Comparison of ENCODE assay signal across 10 cellular contexts in the genomic region with DNA sequence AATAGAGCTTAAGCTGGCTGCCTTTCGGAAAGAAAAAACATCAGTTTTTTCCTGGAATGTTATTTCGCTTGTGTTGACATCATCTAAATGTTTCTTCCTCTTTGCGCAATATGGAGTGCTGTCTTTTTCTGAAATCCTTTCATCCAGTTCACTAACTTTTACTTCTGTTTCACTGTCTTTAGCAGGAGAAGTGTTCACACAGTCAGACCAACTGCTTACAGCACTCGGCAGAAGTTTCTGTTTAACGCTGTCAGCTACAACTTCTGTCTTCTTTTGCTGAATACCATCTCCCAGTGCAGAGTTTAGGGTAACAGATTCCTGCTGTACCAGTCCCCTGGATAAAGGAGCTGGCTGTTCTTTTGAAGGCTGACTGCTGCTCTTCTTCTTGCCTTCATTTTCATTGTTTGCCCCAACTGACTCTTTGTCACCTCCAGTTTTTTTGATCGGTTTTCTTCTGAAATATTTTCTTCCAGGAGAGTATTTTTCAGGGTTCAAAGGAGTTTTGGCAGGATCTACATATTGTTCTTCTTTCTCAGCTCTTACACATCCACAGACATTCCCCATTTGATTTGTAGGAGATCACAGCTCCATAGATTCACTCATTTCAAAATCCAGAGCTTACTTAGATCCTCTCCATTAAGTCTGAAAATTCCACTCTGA. TPM values are rescaled to one million over a fixed set of nuclear protein-coding genes. Genes with fewer than 3 reads are reported as not detected.
DNase-seq lines count a peak whose midpoint lies in the region; ATAC-seq and TF ChIP-seq lines count a peak whose summit lies in the region.
"Had no signal": no experiment of that assay in that cellular context is flagged by ENCODE, and none has a peak within 500 bp of the region (broad histone marks: within the 10 kb centered on the region; RNA-seq: fewer than 3 reads in every experiment).

No MANE protein-coding gene starts in this region.

- H3K27ac ChIP-seq in colonic mucosa (peak overlapping the region; percentile 82), upper lobe of right lung (peak overlapping the region; percentile 78)
- H3K27ac ChIP-seq: BLaER1 had no signal

- DNase-seq in NOMO-1 treated with DMSO at 0.1 percent for 48 hours (lab: John Stamatoyannopoulos, UW; ENCODE audit: unreplicated experiment) = peak; percentile 22
- no peak for DNase-seq in NOMO-1 treated with dmso at 0.1 percent for 144 hours (lab: John Stamatoyannopoulos, UW; ENCODE audit: unreplicated experiment)
- DNase-seq in colonic mucosa = no peak
- peak; percentile 76 for DNase-seq in medulla oblongata (ENCODE audit: extremely low spot score)
- DNase-seq in upper lobe of right lung = no peak
- no peak for DNase-seq in activated CD4-positive, alpha-beta T cell treated with anti-CD3 and anti-CD28 coated beads, Interleukin-2, amount 50 U/mL, for 4 hours
- DNase-seq in GM20000 (ENCODE audit: low spot score) = no peak
- DNase-seq: activated CD8-positive, alpha-beta T cell treated with anti-CD3 and anti-CD28 coated beads, Interleukin-2, amount 10 ng/mL, durations not matched to agents 7 days and 5 days had no signal

- H3K27me3 ChIP-seq in colonic mucosa = no peaks in the 10 kb centered on the region
- no peaks in the 10 kb centered on the region for H3K27me3 ChIP-seq in upper lobe of right lung
- H3K27me3 ChIP-seq: BLaER1 had no signal

- intact Hi-C loops in colonic mucosa (cut with DNase I) (no loop called here), upper lobe of right lung (cut with DNase I) (no loop called here)

- H3K9me3 ChIP-seq in colonic mucosa (no peaks in the 10 kb centered on the region), upper lobe of right lung (no peaks in the 10 kb centered on the region)
- H3K9me3 ChIP-seq: BLaER1 had no signal

- ATAC-seq in upper lobe of right lung (peak; percentile 58), HG02870 (IDR thresholded peaks at IDR 0.05; ENCODE audit: unreplicated experiment) (no peak)
- ATAC-seq: activated CD8-positive, alpha-beta T cell treated with anti-CD3 and anti-CD28 coated beads, Interleukin-2, amount 10 ng/mL, durations not matched to agents 7 days and 5 days had no signal

- no peaks in the 10 kb centered on the region for H3K4me1 ChIP-seq in colonic mucosa
- no peaks in the 10 kb centered on the region for H3K4me1 ChIP-seq in upper lobe of right lung
- H3K4me1 ChIP-seq: BLaER1 had no signal

- no peak for TF ChIP-seq CTCF in colonic mucosa (IDR thresholded peaks at IDR 0.05)
- no peak for TF ChIP-seq CTCF in upper lobe of right lung (IDR thresholded peaks at IDR 0.05)
- no peak for TF ChIP-seq CTCF in GM20000 (IDR thresholded peaks at IDR 0.05; ENCODE audit: extremely low read depth, missing control alignments)

- H3K9ac ChIP-seq in colonic mucosa (ENCODE audit: low read depth in 2 of 2, low read length in 2 of 2) = peak overlapping the region in 1 of 2 donors; percentile 67
- H3K9ac ChIP-seq: BLaER1 had no signal

- H3K4me3 ChIP-seq in colonic mucosa (peak overlapping the region; percentile 14), upper lobe of right lung (peak overlapping the region; percentile 46)
- H3K4me3 ChIP-seq: BLaER1 had no signal

- H3K36me3 ChIP-seq in colonic mucosa (no peaks in the 10 kb centered on the region), upper lobe of right lung (no peaks in the 10 kb centered on the region)
- H3K36me3 ChIP-seq: BLaER1 had no signal

RNA-seq across cellular contexts. Expression of a gene that starts 50.0 kb away (rescaled TPM):
- total RNA-seq in colonic mucosa (100 to 1,000 TPM; 115 to 197 TPM), upper lobe of right lung (450 TPM)

Comparison
In these comparisons a context has a peak if more than half of its experiments do, and no peak if none do; other contexts are left out.
1. DNase-seq: peak in NOMO-1 treated with DMSO at 0.1 percent for 48 hours (single experiment) and medulla oblongata (single experiment); none in NOMO-1 treated with dmso at 0.1 percent for 144 hours (single experiment), colonic mucosa (single experiment), upper lobe of right lung (single experiment), activated CD4-positive, alpha-beta T cell treated with anti-CD3 and anti-CD28 coated beads, Interleukin-2, amount 50 U/mL, for 4 hours (0 of 2) and GM20000 (single experiment).